ENCODE assay signal across 9 cellular contexts in the genomic region with DNA sequence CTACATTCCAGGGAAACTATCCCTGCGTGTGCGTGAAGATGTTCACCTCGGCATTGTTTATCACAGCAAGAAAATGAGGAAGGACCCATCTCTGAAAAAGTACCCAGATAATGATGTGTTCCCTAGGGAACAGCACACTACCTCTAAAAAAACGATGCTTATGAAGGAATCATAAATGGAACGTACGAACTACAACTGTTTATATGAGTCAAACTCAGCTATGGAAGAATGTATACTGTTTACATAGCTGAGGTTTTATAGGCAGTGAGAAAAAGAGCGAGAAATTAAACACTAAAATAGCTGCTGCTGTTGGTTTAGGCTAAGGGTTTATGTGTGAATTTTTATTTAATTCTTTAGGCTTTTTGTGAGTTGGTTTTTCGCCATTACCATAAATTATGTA. TPM values are rescaled to one million over a fixed set of nuclear protein-coding genes. Genes with fewer than 3 reads are reported as not detected.
A peak's percentile ranks its signal among the peaks of the same experiment; 100 is the strongest.
DNase-seq lines count a peak whose midpoint lies in the region; ATAC-seq, FAIRE-seq and TF ChIP-seq lines count a peak whose summit lies in the region.
"Had no signal": no experiment of that assay in that cellular context is flagged by ENCODE, and none has a peak within 500 bp of the region (broad histone marks: within the 10 kb centered on the region; RNA-seq: fewer than 3 reads in every experiment).

No MANE protein-coding gene starts in this region.

- no peaks in the 10 kb centered on the region for H3K9me3 Mint-ChIP-seq in MCF 10A (ENCODE audit: unreplicated experiment)
- no peaks in the 10 kb centered on the region for H3K9me3 Mint-ChIP-seq in activated CD4-positive, alpha-beta memory T cell treated with anti-CD3 and anti-CD28 coated beads for 36 hours
- H3K9me3 Mint-ChIP-seq: stimulated activated naive CD8-positive, alpha-beta T cell treated with anti-CD3 and anti-CD28 coated beads, Interleukin-15, amount 100 ng/mL, for 72 hours had no signal

- H3K27me3 ChIP-seq in breast epithelium (no peaks in the 10 kb centered on the region), tibial artery (no peaks in the 10 kb centered on the region)

- peaks cover 96% of the 10 kb centered on the region for H3K36me3 Mint-ChIP-seq in MCF 10A (ENCODE audit: insufficient read depth, unreplicated experiment)
- H3K36me3 Mint-ChIP-seq in activated CD4-positive, alpha-beta memory T cell treated with anti-CD3 and anti-CD28 coated beads for 36 hours: peaks cover 73% of the 10 kb centered on the region

- peaks cover 7% of the 10 kb centered on the region for H3K4me1 Mint-ChIP-seq in MCF 10A (ENCODE audit: insufficient read depth, unreplicated experiment)
- peaks cover 8% of the 10 kb centered on the region for H3K4me1 Mint-ChIP-seq in activated CD4-positive, alpha-beta memory T cell treated with anti-CD3 and anti-CD28 coated beads for 36 hours (ENCODE audit: low read depth)

- CTCF ChIA-PET in MCF 10A (lab: Yijun Ruan, JAX): interaction anchor here (0.6 to 11.4 kb wide), 35 partner anchors 9 to 310 kb away, joined by 3 to 180 read pairs (median 4); partner anchors contain the start of gene FOXRED2
- CTCF ChIA-PET in activated CD4-positive, alpha-beta memory T cell treated with anti-CD3 and anti-CD28 coated beads for 36 hours (lab: Charles Lee): interaction anchor here (0.7 to 6.3 kb wide), 30 partner anchors 9 to 211 kb away, joined by 3 to 142 read pairs (median 8); partner anchors contain the start of genes APOL1 and MYH9

- no peaks in the 10 kb centered on the region for H3K27me3 Mint-ChIP-seq in MCF 10A (ENCODE audit: insufficient read depth, unreplicated experiment)
- no peaks in the 10 kb centered on the region for H3K27me3 Mint-ChIP-seq in activated CD4-positive, alpha-beta memory T cell treated with anti-CD3 and anti-CD28 coated beads for 36 hours
- H3K27me3 Mint-ChIP-seq: stimulated activated naive CD8-positive, alpha-beta T cell treated with anti-CD3 and anti-CD28 coated beads, Interleukin-15, amount 100 ng/mL, for 72 hours had no signal

- H3K27ac Mint-ChIP-seq in MCF 10A (ENCODE audit: low read depth, unreplicated experiment): no peak overlapping the region
- peak overlapping the region; percentile 67 for H3K27ac Mint-ChIP-seq in activated CD4-positive, alpha-beta memory T cell treated with anti-CD3 and anti-CD28 coated beads for 36 hours

- no peak for TF ChIP-seq POLR2A in breast epithelium (IDR thresholded peaks at IDR 0.05)

- no peak overlapping the region for H3K4me3 ChIP-seq in breast epithelium
- H3K4me3 ChIP-seq in fibroblast of villous mesenchyme (ENCODE audit: low read depth, low read length): no peak overlapping the region
- no peak overlapping the region for H3K4me3 ChIP-seq in tibial artery

- intact Hi-C loops in breast epithelium (cut with DNase I; ENCODE audit: low total_unique reads) (no loop called here), MCF 10A (cut with micrococcal nuclease) (loop anchor here (1.0 kb wide), 2 partner anchors 84 to 168 kb away; no protein-coding TSS in a partner anchor), tibial artery (cut with DNase I; ENCODE audit: low total_unique reads) (loop anchor here (5.0 kb wide), 1 partner anchor 170 kb away; no protein-coding TSS in a partner anchor)
- intact Hi-C loops in activated CD4-positive, alpha-beta memory T cell treated with anti-CD3 and anti-CD28 coated beads for 36 hours (cut with micrococcal nuclease): loop anchor here (1.0 kb wide), 1 partner anchor 168 kb away; no protein-coding TSS in a partner anchor

- POLR2A ChIA-PET in MCF 10A (lab: Yijun Ruan, JAX): interaction anchor here (1.1 to 2.9 kb wide), 7 partner anchors 9 to 179 kb away, joined by 3 to 14 read pairs (median 4); partner anchors contain the start of gene MYH9
- POLR2A ChIA-PET in activated CD4-positive, alpha-beta memory T cell treated with anti-CD3 and anti-CD28 coated beads for 36 hours (lab: Charles Lee): no interaction called here

- no peak for FAIRE-seq in RCC 7860 (lab: Jason Lieb, UNC)

- ATAC-seq in GM19397 (IDR thresholded peaks at IDR 0.05; ENCODE audit: unreplicated experiment): no peak

- H3K4me3 Mint-ChIP-seq in MCF 10A (ENCODE audit: unreplicated experiment): no peak overlapping the region
- H3K4me3 Mint-ChIP-seq in activated CD4-positive, alpha-beta memory T cell treated with anti-CD3 and anti-CD28 coated beads for 36 hours: no peak overlapping the region
- H3K4me3 Mint-ChIP-seq: stimulated activated naive CD8-positive, alpha-beta T cell treated with anti-CD3 and anti-CD28 coated beads, Interleukin-15, amount 100 ng/mL, for 72 hours had no signal

- DNase-seq in breast epithelium (ENCODE audit: low spot score in 2 of 2) (no peak), MCF 10A (ENCODE audit: unreplicated experiment) (no peak), fibroblast of villous mesenchyme (ENCODE audit: low read depth) (peak; percentile 97), tibial artery (no peak), RCC 7860 (ENCODE audit: low spot score) (no peak), COR-L47 (lab: John Stamatoyannopoulos, UW) (no peak)
- no peak for DNase-seq in activated CD4-positive, alpha-beta memory T cell treated with anti-CD3 and anti-CD28 coated beads for 36 hours

- BruUV-seq in MCF 10A (replicated peaks; lab: Mats Ljungman, UMichigan): no TSS peak

- H3K36me3 ChIP-seq in breast epithelium (peaks cover 20% of the 10 kb centered on the region), tibial artery (peaks cover 100% of the 10 kb centered on the region in 3 donors)

- TF ChIP-seq CTCF in breast epithelium (IDR thresholded peaks at IDR 0.05): no peak
- TF ChIP-seq CTCF in MCF 10A (IDR thresholded peaks at IDR 0.05; ENCODE audit: unreplicated experiment): no peak
- no peak for TF ChIP-seq CTCF in fibroblast of villous mesenchyme (IDR thresholded peaks at IDR 0.05; ENCODE audit: insufficient read depth, low read depth, low read length)
- no peak for TF ChIP-seq CTCF in tibial artery (IDR thresholded peaks at IDR 0.05)

- H3K9me3 ChIP-seq in breast epithelium: no peaks in the 10 kb centered on the region
- no peaks in the 10 kb centered on the region for H3K9me3 ChIP-seq in tibial artery

- H3K27ac ChIP-seq in breast epithelium (peak overlapping the region; percentile 36 to 50), tibial artery (peak overlapping the region; percentile 8 to 45)

- H3K4me1 ChIP-seq in breast epithelium: no peaks in the 10 kb centered on the region
- H3K4me1 ChIP-seq in tibial artery: peaks cover 0 to 7% (median 0%) of the 10 kb centered on the region in 4 donors

RNA-seq across cellular contexts. Expression of gene APOL1, which starts 48.9 kb away (rescaled TPM):
- total RNA-seq in breast epithelium (10 to 100 TPM in 2 of 3 donors, 1 to 10 TPM in 1; 5.9 to 38.3 (median 22.2) TPM), MCF 10A (2022) (0.14 and 0.69 TPM in 2 replicates), fibroblast of villous mesenchyme (12.9 and 21.6 TPM in 2 replicates)
- total RNA-seq in activated CD4-positive, alpha-beta memory T cell treated with anti-CD3 and anti-CD28 coated beads for 36 hours: 10 to 100 TPM; 44.7 to 46.3 TPM
